Comparison of ENCODE assay signal across 8 cellular contexts in the genomic region with DNA sequence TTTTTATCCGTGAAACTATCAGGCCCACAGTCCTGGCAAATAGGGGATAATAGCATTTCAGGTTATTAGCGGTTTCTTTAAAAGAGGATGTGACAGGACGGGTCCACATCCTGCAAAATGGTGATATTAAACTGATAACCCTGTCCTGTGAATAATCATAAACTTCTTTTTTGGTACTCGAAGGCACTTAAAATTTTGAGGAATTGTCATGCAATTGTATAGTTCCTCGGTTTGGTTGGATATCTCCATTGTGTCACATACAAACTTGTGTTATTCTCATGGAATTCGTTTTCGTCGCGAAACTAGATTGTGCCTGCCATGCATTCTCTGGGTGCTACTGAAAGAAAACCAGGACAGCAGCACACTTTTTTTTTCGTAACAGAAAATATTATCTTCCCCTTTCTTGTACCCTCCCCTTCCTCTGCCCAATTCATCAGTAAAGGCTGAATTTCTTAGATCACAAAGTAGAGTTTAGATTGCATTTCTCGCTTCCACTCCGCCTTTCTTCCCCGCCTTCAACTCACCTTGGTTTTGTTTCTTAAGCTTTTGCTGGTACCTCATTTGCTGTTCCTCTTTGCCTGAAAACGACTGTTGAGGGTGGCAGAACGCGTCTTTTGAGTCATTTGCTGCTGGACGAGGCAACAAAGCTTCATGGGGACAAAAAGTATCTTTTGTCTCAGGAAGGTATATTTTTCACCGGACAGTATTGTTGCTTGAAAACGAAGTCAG. TPM values are rescaled to one million over a fixed set of nuclear protein-coding genes. Genes with fewer than 3 reads are reported as not detected.
A peak's percentile ranks its signal among the peaks of the same experiment; 100 is the strongest.
DNase-seq lines count a peak whose midpoint lies in the region; ATAC-seq and TF ChIP-seq lines count a peak whose summit lies in the region.

No MANE protein-coding gene starts in this region.

- H3K9me3 ChIP-seq in H9 (ENCODE audit: control insufficient read depth, low read depth, low read length) (no peaks in the 10 kb centered on the region), iPS-18c (ENCODE audit: control insufficient read depth, insufficient read depth, low read length) (no peaks in the 10 kb centered on the region), stomach smooth muscle (ENCODE audit: control insufficient read depth in 2 of 2, low read length in 2 of 2) (no peaks in the 10 kb centered on the region)

- H4K5ac ChIP-seq in H9 (ENCODE audit: insufficient read length, low read depth, low read length): no peak overlapping the region

- H3K56ac ChIP-seq in H9 (ENCODE audit: insufficient read length, low read depth, low read length): no peak overlapping the region

- POLR2A ChIA-PET in activated CD8-positive, alpha-beta T cell treated with anti-CD3 and anti-CD28 coated beads, Interleukin-2, amount 10 ng/mL, durations not matched to agents 7 days and 5 days (lab: Charles Lee): interaction anchor here (0.6 to 1.2 kb wide), 2 partner anchors 33 to 646 kb away, joined by 3 to 4 read pairs; no protein-coding TSS in a partner anchor

- H3K23ac ChIP-seq in H9 (ENCODE audit: insufficient read length, low read depth, low read length): no peak overlapping the region

- peaks cover 0 to 3% (median 0%) of the 10 kb centered on the region in 3 experiments; a peak in 1 of 7 replicates for H3K36me3 Mint-ChIP-seq in H9 (ENCODE audit: insufficient read depth in 1 of 3, low read depth in 3 of 3)
- H3K36me3 Mint-ChIP-seq in activated CD8-positive, alpha-beta T cell treated with anti-CD3 and anti-CD28 coated beads, Interleukin-2, amount 10 ng/mL, durations not matched to agents 7 days and 5 days (ENCODE audit: low read depth): peaks cover 14% of the 10 kb centered on the region

- peak; percentile 51 for DNase-seq in G401 (ENCODE audit: low spot score)
- DNase-seq in H9: no peak
- peak; percentile 29 for DNase-seq in activated CD8-positive, alpha-beta T cell treated with anti-CD3 and anti-CD28 coated beads, Interleukin-2, amount 10 ng/mL, durations not matched to agents 7 days and 5 days
- DNase-seq in NCI-H524 treated with DMSO at 0.1 percent for 48 hours (lab: John Stamatoyannopoulos, UW): no peak
- no peak for DNase-seq in DMS153 (lab: John Stamatoyannopoulos, UW)
- no peak for DNase-seq in mucosa of gallbladder (ENCODE audit: low spot score)

- no peak overlapping the region for H3T11ph ChIP-seq in H9 (ENCODE audit: low read length)

- H3K9me3 Mint-ChIP-seq in H9: no peaks in the 10 kb centered on the region
- H3K9me3 Mint-ChIP-seq in activated CD8-positive, alpha-beta T cell treated with anti-CD3 and anti-CD28 coated beads, Interleukin-2, amount 10 ng/mL, durations not matched to agents 7 days and 5 days (ENCODE audit: insufficient read depth): no peaks in the 10 kb centered on the region

- H3K79me1 ChIP-seq in H9 (ENCODE audit: insufficient read depth, low read depth, low read length, poor library complexity, severe bottlenecking): peaks cover 3% of the 10 kb centered on the region

- H3K27me3 ChIP-seq in H9 (ENCODE audit: insufficient read depth, low read length) (no peaks in the 10 kb centered on the region), stomach smooth muscle (ENCODE audit: control insufficient read depth in 1 of 2, insufficient read depth in 2 of 2, low read length in 2 of 2) (no peaks in the 10 kb centered on the region)

- no peaks in the 10 kb centered on the region for H4K20me1 ChIP-seq in H9 (ENCODE audit: control insufficient read depth, insufficient read depth, insufficient read length)

- H2AK5ac ChIP-seq in H9 (ENCODE audit: insufficient read length, low read length): no peak overlapping the region

- no peak overlapping the region; a peak in 1 of 7 replicates for H3K27ac Mint-ChIP-seq in H9
- H3K27ac Mint-ChIP-seq in activated CD8-positive, alpha-beta T cell treated with anti-CD3 and anti-CD28 coated beads, Interleukin-2, amount 10 ng/mL, durations not matched to agents 7 days and 5 days: peak overlapping the region; percentile 57

- no peak for TF ChIP-seq CTCF in H9 (conservative IDR thresholded peaks at IDR 0.05)

- H3K4me3 Mint-ChIP-seq in H9: no peak overlapping the region; a peak in 2 of 5 replicates
- H3K4me3 Mint-ChIP-seq in activated CD8-positive, alpha-beta T cell treated with anti-CD3 and anti-CD28 coated beads, Interleukin-2, amount 10 ng/mL, durations not matched to agents 7 days and 5 days: no peak overlapping the region

- no peaks in the 10 kb centered on the region for H3K4me1 ChIP-seq in H9 (ENCODE audit: insufficient read depth, low read length)
- H3K4me1 ChIP-seq in stomach smooth muscle (ENCODE audit: control insufficient read depth, insufficient read depth, low read length): peaks cover 11% of the 10 kb centered on the region

- H3K23me2 ChIP-seq in H9 (ENCODE audit: insufficient read length, low read depth, low read length, poor library complexity, severe bottlenecking): peaks cover 11% of the 10 kb centered on the region

- H3K4me3 ChIP-seq in iPS-18c (ENCODE audit: insufficient read depth, low read depth, low read length) (peak overlapping the region; percentile 80), stomach smooth muscle (ENCODE audit: low read length in 2 of 2) (peak overlapping the region; percentile 87 to 92)

- no CpG with 5 or more reads among the region's 19 CpGs for whole genome bisulfite sequencing in H9 (ENCODE audit: extremely low coverage, insufficient read length, low lambda C conversion rate)

- CTCF ChIA-PET in activated CD8-positive, alpha-beta T cell treated with anti-CD3 and anti-CD28 coated beads, Interleukin-2, amount 10 ng/mL, durations not matched to agents 7 days and 5 days (lab: Charles Lee): interaction anchor here (1.0 to 2.3 kb wide), 3 partner anchors 13 to 111 kb away, joined by 3 to 7 read pairs (median 4); no protein-coding TSS in a partner anchor

- no peak overlapping the region for H4K8ac ChIP-seq in H9 (replicated peaks; ENCODE audit: insufficient read length, low read depth, low read length)

- H3K79me2 ChIP-seq in H9 (ENCODE audit: insufficient read depth, low read length): no peaks in the 10 kb centered on the region; the same call in 1 of the 2 replicates

- no peak overlapping the region for H2BK20ac ChIP-seq in H9 (ENCODE audit: low read depth, low read length, poor library complexity, severe bottlenecking)

- no peaks in the 10 kb centered on the region for H3K36me3 ChIP-seq in stomach smooth muscle (ENCODE audit: control insufficient read depth in 2 of 2, insufficient read depth in 2 of 2, low read length in 2 of 2)

- in situ Hi-C loops in G401 (cut with HindIII; ENCODE audit: low sequenced_read_pairs): no loop called here

- no peak overlapping the region for H3K18ac ChIP-seq in H9 (ENCODE audit: insufficient read length, low read depth, low read length)

- peaks cover 24 to 36% of the 10 kb centered on the region in 2 experiments for H3K4me1 Mint-ChIP-seq in H9
- peaks cover 42% of the 10 kb centered on the region for H3K4me1 Mint-ChIP-seq in activated CD8-positive, alpha-beta T cell treated with anti-CD3 and anti-CD28 coated beads, Interleukin-2, amount 10 ng/mL, durations not matched to agents 7 days and 5 days (ENCODE audit: low read depth)

- no peak overlapping the region for H3K14ac ChIP-seq in H9 (ENCODE audit: insufficient read depth, low read length)

- no peak overlapping the region for H2BK5ac ChIP-seq in H9 (ENCODE audit: insufficient read length, low read length)

- H4K91ac ChIP-seq in H9 (ENCODE audit: insufficient read length, low read depth, low read length): no peak overlapping the region

- no peak overlapping the region for H2BK12ac ChIP-seq in H9 (ENCODE audit: insufficient read length, low read depth, low read length)

- no peak overlapping the region for H2BK15ac ChIP-seq in H9 (ENCODE audit: low read depth, low read length)

- H2AFZ ChIP-seq in H9 (ENCODE audit: low read length): no peak overlapping the region

- H3K9ac ChIP-seq in H9 (ENCODE audit: extremely low read depth, insufficient read length, low read length): peak overlapping the region; percentile 47
- H3K9ac ChIP-seq in stomach smooth muscle (ENCODE audit: low read length in 2 of 2): peak overlapping the region; percentile 65 to 87

- H3K27ac ChIP-seq in H9 (ENCODE audit: insufficient read length, low read depth, low read length) (no peak overlapping the region), stomach smooth muscle (ENCODE audit: low read length) (peak overlapping the region; percentile 75)

- peak overlapping the region; percentile 81 for H3K4me2 ChIP-seq in H9 (ENCODE audit: insufficient read depth, insufficient read length, low read length)

- H3K27me3 Mint-ChIP-seq in H9 (ENCODE audit: low read depth): peaks cover 5% of the 10 kb centered on the region
- H3K27me3 Mint-ChIP-seq in activated CD8-positive, alpha-beta T cell treated with anti-CD3 and anti-CD28 coated beads, Interleukin-2, amount 10 ng/mL, durations not matched to agents 7 days and 5 days (ENCODE audit: low read depth): no peaks in the 10 kb centered on the region

- no peak overlapping the region for H3K4ac ChIP-seq in H9 (ENCODE audit: low read depth, low read length)

- no peak for ATAC-seq in activated CD8-positive, alpha-beta T cell treated with anti-CD3 and anti-CD28 coated beads, Interleukin-2, amount 10 ng/mL, durations not matched to agents 7 days and 5 days

- H2BK120ac ChIP-seq in H9 (ENCODE audit: low read depth, low read length, poor library complexity, severe bottlenecking): no peak overlapping the region

RNA-seq across cellular contexts. Expression of a gene that starts 1.3 kb away (rescaled TPM):
- 12.5 and 23.5 TPM in 2 replicates for total RNA-seq in G401 (2014; rRNA removed; shearing (Covaris generic))
- 17.5 and 17.7 TPM in 2 replicates for total RNA-seq in H9 (2021)
- 10 to 100 TPM; 13.1 to 14.5 TPM for total RNA-seq in activated CD8-positive, alpha-beta T cell treated with anti-CD3 and anti-CD28 coated beads, Interleukin-2, amount 10 ng/mL, durations not matched to agents 7 days and 5 days
- total RNA-seq in mucosa of gallbladder: 22.4 TPM

Comparison
In these comparisons a context has a peak if more than half of its experiments do, and no peak if none do; other contexts are left out.
1. DNase-seq: peak in G401 (single experiment) and activated CD8-positive, alpha-beta T cell treated with anti-CD3 and anti-CD28 coated beads, Interleukin-2, amount 10 ng/mL, durations not matched to agents 7 days and 5 days (single experiment); none in H9 (single experiment), NCI-H524 treated with DMSO at 0.1 percent for 48 hours (single experiment), DMS153 (single experiment) and mucosa of gallbladder (single experiment).